27 cellular contexts compared by ENCODE assay signal in genomic region chr14:23169622-23170021, GRCh38. TPM values are rescaled to one million over a fixed set of nuclear protein-coding genes. Genes with fewer than 3 reads are reported as not detected.
DNase-seq lines count a peak whose midpoint lies in the region; ATAC-seq, FAIRE-seq and TF ChIP-seq lines count a peak whose summit lies in the region.
"Had no signal": no experiment of that assay in that cellular context is flagged by ENCODE, and none has a peak within 500 bp of the region (broad histone marks: within the 10 kb centered on the region; RNA-seq: fewer than 3 reads in every experiment).

No MANE protein-coding gene starts in this region.

- no peaks in the 10 kb centered on the region for H3K79me2 ChIP-seq in K562 (ENCODE audit: control insufficient read depth, insufficient read depth, low read length)

- H3K4me2 ChIP-seq in K562 (ENCODE audit: insufficient read depth, low read length), result no peak overlapping the region
- H3K4me2 ChIP-seq: BLaER1 had no signal

- no peak overlapping the region for H2AFZ ChIP-seq in K562 (ENCODE audit: low read depth, low read length)

- H3K9me3 ChIP-seq in K562 (replicated peaks; ENCODE audit: control insufficient read depth, insufficient read depth, low read depth, low read length), result no peaks in the 10 kb centered on the region
- H3K9me3 ChIP-seq: BE2C, BLaER1 had no signal

- TF ChIP-seq POLR2A in K562 (conservative IDR thresholded peaks at IDR 0.05), result no peak

- no peaks in the 10 kb centered on the region for H3K9me3 Mint-ChIP-seq in HFFc6
- H3K9me3 Mint-ChIP-seq: CD4-positive, alpha-beta memory T cell; CD4-positive, CD25-positive, alpha-beta regulatory T cell; CD8-positive, alpha-beta memory T cell had no signal

- TF ChIP-seq CTCF in HFFc6 (IDR thresholded peaks at IDR 0.05), result no peak
- TF ChIP-seq CTCF in VCaP (conservative IDR thresholded peaks at IDR 0.05), result no peak
- no peak for TF ChIP-seq CTCF in K562 (IDR thresholded peaks at IDR 0.05 in 2 of 3, conservative IDR thresholded peaks at IDR 0.05 in 1 of 3; ENCODE audit: insufficient read depth in 2 of 3, low read depth in 1 of 3, low read length in 3 of 3)

- H3K36me3 ChIP-seq in K562 (ENCODE audit: control insufficient read depth, insufficient read depth, low read length), result no peaks in the 10 kb centered on the region; the same call in 2 of the 3 replicates
- H3K36me3 ChIP-seq: BE2C, BLaER1 had no signal

- in situ Hi-C loops in K562 (cut with MboI), result no loop called here

- no peaks in the 10 kb centered on the region for H3K27me3 ChIP-seq in K562 (ENCODE audit: control insufficient read depth in 2 of 2, insufficient read depth in 2 of 2, low read length in 2 of 2)
- H3K27me3 ChIP-seq: BE2C, BLaER1 had no signal

- DNase-seq in HFFc6, result no peak
- no peak for DNase-seq in K562 (ENCODE audit: extremely low read depth in 1 of 4, low spot score in 3 of 4)
- DNase-seq in DMS53 treated with DMSO at 0.1 percent for 48 hours (lab: John Stamatoyannopoulos, UW; ENCODE audit: unreplicated experiment), result no peak
- DNase-seq in NOMO-1 treated with DMSO at 0.1 percent for 48 hours (lab: John Stamatoyannopoulos, UW; ENCODE audit: unreplicated experiment), result no peak
- DNase-seq: 8988T; ACHN; BE2C; C1 segment of cervical spinal cord; CD4-positive, alpha-beta memory T cell; CD4-positive, CD25-positive, alpha-beta regulatory T cell; CD8-positive, alpha-beta memory T cell; COR-L47; DMS 273 treated with DMSO at 0.1 percent for 48 hours; DMS153; DMS53; DMS79 treated with DMSO at 0.1 percent for 48 hours; GF-D8 had no signal

- peak overlapping the region; percentile 80 for H3K27ac ChIP-seq in VCaP
- H3K27ac ChIP-seq in K562 (ENCODE audit: extremely low read depth, low read depth, low read length), result no peak overlapping the region
- H3K27ac ChIP-seq: BLaER1 had no signal

- 74% methylated on average over 4 of the region's 6 CpGs for WGBS in K562 (ENCODE audit: insufficient coverage, low coverage, missing lambda C conversion rate)

- POLR2A ChIA-PET in K562 (lab: Yijun Ruan, JAX), result interaction anchor here (0.7 to 1.2 kb wide), 3 partner anchors 9 to 118 kb away, joined by 3 read pairs; no protein-coding TSS in a partner anchor

- no peak overlapping the region for H3K9ac ChIP-seq in K562 (ENCODE audit: insufficient read depth in 1 of 2, low read depth in 2 of 2, low read length in 2 of 2)
- H3K9ac ChIP-seq: BLaER1 had no signal

- no peaks in the 10 kb centered on the region for H3K36me3 Mint-ChIP-seq in HFFc6 (ENCODE audit: low read depth)
- H3K36me3 Mint-ChIP-seq: CD14-positive monocyte; CD4-positive, alpha-beta memory T cell; CD4-positive, CD25-positive, alpha-beta regulatory T cell; CD8-positive, alpha-beta memory T cell had no signal

- no peak overlapping the region for H3K4me3 ChIP-seq in K562
- H3K4me3 ChIP-seq: BLaER1 had no signal

- no peak overlapping the region for H3K4me3 Mint-ChIP-seq in HFFc6
- H3K4me3 Mint-ChIP-seq: CD4-positive, alpha-beta memory T cell; CD4-positive, CD25-positive, alpha-beta regulatory T cell had no signal

- ATAC-seq in K562 (no peak), GM21723 (IDR thresholded peaks at IDR 0.05; ENCODE audit: unreplicated experiment) (no peak)

- no peak for TF ChIP-seq EP300 in K562 (IDR thresholded peaks at IDR 0.05; ENCODE audit: low read length)

- H4K20me1 ChIP-seq in K562 (replicated peaks; ENCODE audit: control insufficient read depth, insufficient read depth, low read length), result no peaks in the 10 kb centered on the region
- H4K20me1 ChIP-seq: BLaER1 had no signal

- H3K9me1 ChIP-seq in K562 (ENCODE audit: control insufficient read depth, insufficient read depth, low read length), result no peaks in the 10 kb centered on the region

- intact Hi-C loops in K562 (cut with micrococcal nuclease), result loop anchor here (5.0 kb wide), 1 partner anchor 47 kb away; no protein-coding TSS in a partner anchor

- FAIRE-seq in K562 (lab: Jason Lieb, UNC), result no peak
- FAIRE-seq: A204.1, G401.6, GM12891, GM19239 had no signal

- BruUV-seq in K562 (replicated peaks; lab: Mats Ljungman, UMichigan), result no TSS peak

- H3K4me1 ChIP-seq in K562 (replicated peaks in 1 of 2; ENCODE audit: control insufficient read depth in 2 of 2, insufficient read depth in 2 of 2, low read length in 2 of 2), result peaks cover 15 to 28% of the 10 kb centered on the region in 2 experiments

- H3K27ac Mint-ChIP-seq in HFFc6, result 0 out of 2 replicates have a peak overlapping the region, but pooled peaks have one; percentile 8
- H3K27ac Mint-ChIP-seq: CD14-positive monocyte; CD4-positive, alpha-beta memory T cell; CD4-positive, CD25-positive, alpha-beta regulatory T cell had no signal

- H3K27me3 Mint-ChIP-seq in HFFc6 (ENCODE audit: insufficient read depth), result no peaks in the 10 kb centered on the region; the same call in none of the 2 replicates

- TF ChIP-seq RAD21 in K562 (CRISPR knock-in tag; conservative IDR thresholded peaks at IDR 0.05 in 1 of 2, IDR thresholded peaks at IDR 0.05 in 1 of 2), result no peak

- H3K4me1 Mint-ChIP-seq in HFFc6 (ENCODE audit: low read depth), result peaks cover 73% of the 10 kb centered on the region
- H3K4me1 Mint-ChIP-seq: CD4-positive, CD25-positive, alpha-beta regulatory T cell; CD8-positive, alpha-beta memory T cell had no signal

- CTCF ChIA-PET in K562 (lab: Yijun Ruan, JAX; ENCODE audit: low intra/inter-chr PET ratio), result no interaction called here

TF ChIP-seq in K562, 482 proteins besides CTCF, POLR2A, EP300 and RAD21:
- TF ChIP-seq CHCHD3 (CRISPR knock-in tag; IDR thresholded peaks at IDR 0.05) (no peak), KDM1A (IDR thresholded peaks at IDR 0.05) (0 out of 4 replicates have a peak, but pooled peaks of 1 of the 2 experiments have one; percentile 14), BCOR (IDR thresholded peaks at IDR 0.05) (peak; percentile 44; the same call in 1 of the 2 replicates), FOS (IDR thresholded peaks at IDR 0.05; ENCODE audit: extremely low read depth, insufficient read length) (no peak), RBM25 (IDR thresholded peaks at IDR 0.05; ENCODE audit: low read depth, low read length, severe bottlenecking) (peak; percentile 83), CREB3 (tag; conservative IDR thresholded peaks at IDR 0.05; ENCODE audit: low read depth) (no peak)

RNA-seq across cellular contexts. Expression of gene SLC7A8, which starts 13.8 kb away (rescaled TPM):
- total RNA-seq in HFFc6 (2021; fragmentation: NEBNext Ultra II Directional; extraction: Animal tissue kit (Norgen Biotek cat#: 25700)), result 10 to 100 TPM; 13.0 to 24.2 (median 23.3) TPM
- total RNA-seq in K562 (2011; cell fraction: chromatin; rRNA removed; ENCODE audit: low replicate concordance), result 10.1 and 17.6 TPM in 2 replicates
- total RNA-seq in K562 (2011; cell fraction: nucleolus; rRNA removed), result 12.9 and 14.5 TPM in 2 replicates
- 24.6 and 30.7 TPM in 2 replicates for total RNA-seq in K562 (2011; cell fraction: nucleoplasm; rRNA removed)
- 5.3 and 6.0 TPM in 2 replicates for total RNA-seq in K562 (2014; rRNA removed)
- total RNA-seq in K562 (2014; rRNA removed; fragmentation: Illumina TruSeq; extraction: Trizol), result 3.5 and 4.0 TPM in 2 replicates
- 3.4 and 4.5 TPM in 2 replicates for total RNA-seq in K562 (2015; rRNA removed; fragmentation: Illumina TruSeq; extraction: Trizol)
- total RNA-seq in K562 (2021), result 19.6 and 21.6 TPM in 2 replicates
- polyA plus RNA-seq in K562 (2011; rRNA removed), result 19.3 and 42.6 TPM in 2 replicates
- polyA plus RNA-seq in K562 (2011; cell fraction: cytosol; rRNA removed), result 26.8 and 32.0 TPM in 2 replicates
- polyA plus RNA-seq in K562 (2011; cell fraction: nucleus; rRNA removed), result 17.7 and 21.6 TPM in 2 replicates
- polyA plus RNA-seq in K562 (2012), result 16.4 and 25.4 TPM in 2 replicates
- 30.1 and 33.0 TPM in 2 replicates for polyA plus RNA-seq in K562 (2014; fragmentation: Illumina TruSeq; extraction: Trizol)
- polyA plus RNA-seq in K562 (2014; fragmentation: Nextera tagmentation; extraction: Ambion mirVana), result 1 to 10 TPM; 2.0 to 2.3 TPM
- polyA plus RNA-seq in K562 (2014; rRNA removed), result 10.1 and 10.6 TPM in 2 replicates
- 10.9 and 16.5 TPM in 2 replicates for polyA minus RNA-seq in K562 (2011; rRNA and poly(A)+ RNA removed)
- 22.9 and 23.3 TPM in 2 replicates for polyA minus RNA-seq in K562 (2011; cell fraction: cytosol; rRNA and poly(A)+ RNA removed)
- 4.4 and 9.4 TPM in 2 replicates for polyA minus RNA-seq in K562 (2011; cell fraction: nucleus; rRNA and poly(A)+ RNA removed)
- total RNA-seq: CD4-positive, CD25-positive, alpha-beta regulatory T cell had no signal

RNA-seq across cellular contexts. Expression of gene CEBPE, which starts 50.6 kb away (rescaled TPM):
- not detected for total RNA-seq in HFFc6 (2021; fragmentation: NEBNext Ultra II Directional; extraction: Animal tissue kit (Norgen Biotek cat#: 25700))
- total RNA-seq in K562 (2011; cell fraction: chromatin; rRNA removed; ENCODE audit: low replicate concordance), result not detected in 2 replicates
- not detected in 2 replicates for total RNA-seq in K562 (2011; cell fraction: nucleolus; rRNA removed)
- not detected in 2 replicates for total RNA-seq in K562 (2011; cell fraction: nucleoplasm; rRNA removed)
- total RNA-seq in K562 (2014; rRNA removed), result 0.09 TPM in 1 of 2 replicates, not detected in the other
- not detected in 2 replicates for total RNA-seq in K562 (2014; rRNA removed; fragmentation: Illumina TruSeq; extraction: Trizol)
- total RNA-seq in K562 (2015; rRNA removed; fragmentation: Illumina TruSeq; extraction: Trizol), result not detected in 2 replicates
- total RNA-seq in K562 (2021), result 0.13 and 0.16 TPM in 2 replicates
- 0.09 TPM in 1 of 2 replicates, not detected in the other for polyA plus RNA-seq in K562 (2011; rRNA removed)
- 0.09 and 0.12 TPM in 2 replicates for polyA plus RNA-seq in K562 (2011; cell fraction: cytosol; rRNA removed)
- polyA plus RNA-seq in K562 (2011; cell fraction: nucleus; rRNA removed), result not detected in 2 replicates
- 0.18 TPM in 1 of 2 replicates, not detected in the other for polyA plus RNA-seq in K562 (2012)
- not detected in 2 replicates for polyA plus RNA-seq in K562 (2014; fragmentation: Illumina TruSeq; extraction: Trizol)
- not detected for polyA plus RNA-seq in K562 (2014; fragmentation: Nextera tagmentation; extraction: Ambion mirVana)
- polyA plus RNA-seq in K562 (2014; rRNA removed), result 0.12 and 0.15 TPM in 2 replicates
- not detected in 2 replicates for polyA minus RNA-seq in K562 (2011; rRNA and poly(A)+ RNA removed)
- not detected in 2 replicates for polyA minus RNA-seq in K562 (2011; cell fraction: cytosol; rRNA and poly(A)+ RNA removed)
- not detected in 2 replicates for polyA minus RNA-seq in K562 (2011; cell fraction: nucleus; rRNA and poly(A)+ RNA removed)
- total RNA-seq: A673; CD4-positive, CD25-positive, alpha-beta regulatory T cell had no signal
- polyA plus RNA-seq: AG04450; CD8-positive, alpha-beta memory T cell had no signal
